Comparison of ENCODE assay signal across 1 cellular context in the genomic region with DNA sequence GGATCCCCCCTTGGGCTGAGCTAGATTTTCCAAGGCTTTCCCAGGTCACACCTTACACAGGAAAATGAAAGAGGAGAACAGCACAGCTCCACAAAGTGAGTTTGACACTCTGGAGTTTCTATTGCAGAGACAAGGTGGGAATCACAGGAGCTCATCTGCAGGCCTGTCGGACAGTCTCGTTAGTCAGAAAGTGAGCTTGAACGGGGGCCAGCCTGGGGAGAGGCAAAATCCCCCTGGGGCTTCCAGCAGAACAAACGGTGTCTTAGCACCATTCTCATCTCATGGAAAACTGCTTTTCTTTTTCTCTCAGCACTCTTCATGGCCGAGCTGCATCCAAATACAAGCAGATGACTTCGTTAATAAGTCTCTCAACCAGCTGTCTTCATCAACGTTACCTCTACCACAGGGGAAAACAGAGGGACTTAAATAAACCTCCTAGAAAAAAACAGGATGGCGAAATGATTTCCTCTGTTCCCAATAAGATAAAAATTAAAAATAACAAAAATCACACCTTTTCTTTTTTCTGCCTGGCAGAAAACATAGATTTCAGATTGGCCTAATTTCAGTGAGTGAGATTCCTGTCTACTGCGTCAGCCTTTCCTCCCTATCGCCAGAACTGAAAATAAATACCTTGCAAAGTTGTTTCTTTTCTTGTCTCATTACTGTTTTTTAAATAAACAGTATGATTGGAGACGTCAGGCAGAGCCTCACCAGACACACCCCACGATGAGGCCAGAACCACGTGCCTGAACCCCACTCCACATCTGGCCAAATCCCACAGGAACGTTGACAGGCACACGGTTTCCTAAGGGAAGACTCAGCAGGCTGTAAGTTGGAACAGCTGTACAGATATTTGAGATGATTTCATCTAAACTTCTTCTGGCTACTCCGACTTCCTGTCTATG.
TF ChIP-seq lines count a peak whose summit lies in the region.

No MANE protein-coding gene starts in this region.

TF ChIP-seq in HepG2, 621 proteins besides CTCF, POLR2A, EP300 and RAD21 (continued from another document):
- TF ChIP-seq, protein P1, sequence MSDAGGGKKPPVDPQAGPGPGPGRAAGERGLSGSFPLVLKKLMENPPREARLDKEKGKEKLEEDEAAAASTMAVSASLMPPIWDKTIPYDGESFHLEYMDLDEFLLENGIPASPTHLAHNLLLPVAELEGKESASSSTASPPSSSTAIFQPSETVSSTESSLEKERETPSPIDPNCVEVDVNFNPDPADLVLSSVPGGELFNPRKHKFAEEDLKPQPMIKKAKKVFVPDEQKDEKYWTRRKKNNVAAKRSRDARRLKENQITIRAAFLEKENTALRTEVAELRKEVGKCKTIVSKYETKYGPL (CRISPR knock-in tag; IDR thresholded peaks at IDR 0.05): no peak
- TF ChIP-seq SALL2 (CRISPR knock-in tag; IDR thresholded peaks at IDR 0.05) (no peak), AKAP8 (CRISPR knock-in tag; IDR thresholded peaks at IDR 0.05) (no peak), CHD4 (IDR thresholded peaks at IDR 0.05; ENCODE audit: borderline replicate concordance, low read length) (no peak), ISL2 (CRISPR knock-in tag; IDR thresholded peaks at IDR 0.05) (no peak), STAT5B (CRISPR knock-in tag; IDR thresholded peaks at IDR 0.05) (no peak), SNRNP70 (IDR thresholded peaks at IDR 0.05; ENCODE audit: low read depth, low read length) (no peak), ZBTB10 (CRISPR knock-in tag; IDR thresholded peaks at IDR 0.05; ENCODE audit: borderline replicate concordance) (no peak)
- TF ChIP-seq, protein P2, sequence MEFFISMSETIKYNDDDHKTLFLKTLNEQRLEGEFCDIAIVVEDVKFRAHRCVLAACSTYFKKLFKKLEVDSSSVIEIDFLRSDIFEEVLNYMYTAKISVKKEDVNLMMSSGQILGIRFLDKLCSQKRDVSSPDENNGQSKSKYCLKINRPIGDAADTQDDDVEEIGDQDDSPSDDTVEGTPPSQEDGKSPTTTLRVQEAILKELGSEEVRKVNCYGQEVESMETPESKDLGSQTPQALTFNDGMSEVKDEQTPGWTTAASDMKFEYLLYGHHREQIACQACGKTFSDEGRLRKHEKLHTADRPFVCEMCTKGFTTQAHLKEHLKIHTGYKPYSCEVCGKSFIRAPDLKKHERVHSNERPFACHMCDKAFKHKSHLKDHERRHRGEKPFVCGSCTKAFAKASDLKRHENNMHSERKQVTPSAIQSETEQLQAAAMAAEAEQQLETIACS (CRISPR knock-in tag; IDR thresholded peaks at IDR 0.05): no peak
- TF ChIP-seq, protein P3, sequence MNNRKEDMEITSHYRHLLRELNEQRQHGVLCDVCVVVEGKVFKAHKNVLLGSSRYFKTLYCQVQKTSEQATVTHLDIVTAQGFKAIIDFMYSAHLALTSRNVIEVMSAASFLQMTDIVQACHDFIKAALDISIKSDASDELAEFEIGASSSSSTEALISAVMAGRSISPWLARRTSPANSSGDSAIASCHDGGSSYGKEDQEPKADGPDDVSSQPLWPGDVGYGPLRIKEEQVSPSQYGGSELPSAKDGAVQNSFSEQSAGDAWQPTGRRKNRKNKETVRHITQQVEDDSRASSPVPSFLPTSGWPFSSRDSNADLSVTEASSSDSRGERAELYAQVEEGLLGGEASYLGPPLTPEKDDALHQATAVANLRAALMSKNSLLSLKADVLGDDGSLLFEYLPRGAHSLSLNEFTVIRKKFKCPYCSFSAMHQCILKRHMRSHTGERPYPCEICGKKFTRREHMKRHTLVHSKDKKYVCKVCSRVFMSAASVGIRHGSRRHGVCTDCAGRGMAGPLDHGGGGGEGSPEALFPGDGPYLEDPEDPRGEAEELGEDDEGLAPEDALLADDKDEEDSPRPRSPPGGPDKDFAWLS (CRISPR knock-in tag; IDR thresholded peaks at IDR 0.05; ENCODE audit: borderline replicate concordance): no peak
TF ChIP-seq in HepG2: peak in this region for 0.
